In the genomic region with DNA sequence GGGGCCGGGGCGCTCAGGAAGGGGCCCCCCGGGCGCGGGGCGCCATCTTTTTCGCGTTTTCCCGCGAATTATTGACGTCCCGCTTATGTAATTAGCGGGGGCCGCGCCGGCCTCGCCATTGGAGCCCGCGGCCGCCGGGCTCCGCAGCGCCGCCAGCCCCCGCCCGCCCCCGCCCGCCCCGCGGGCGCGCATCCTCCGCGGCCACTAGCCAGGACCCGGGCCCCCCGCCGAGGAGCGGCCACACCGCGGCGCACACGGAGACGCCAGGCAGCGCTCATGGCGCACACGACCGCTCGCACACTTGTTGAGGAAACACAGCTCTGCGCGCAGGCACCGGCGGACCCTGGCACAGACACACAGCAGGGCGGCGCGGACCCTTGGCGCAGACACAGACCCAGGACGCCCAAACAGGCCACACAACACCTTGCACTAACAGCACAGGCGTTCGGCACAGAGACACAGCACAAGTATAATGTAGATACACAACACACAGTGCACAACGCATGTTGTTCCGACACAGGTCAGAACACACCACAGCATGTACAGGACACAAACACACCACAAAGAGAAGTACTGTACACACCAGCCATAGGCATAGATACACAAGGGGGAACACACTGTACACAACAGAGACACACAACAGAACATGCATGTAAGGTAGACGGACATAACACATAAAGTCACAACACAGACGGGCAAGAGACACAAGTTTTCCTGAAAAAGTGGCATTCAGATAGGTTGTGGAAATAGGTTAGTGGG, we compare ENCODE assay signal across 8 cellular contexts. TPM values are rescaled to one million over a fixed set of nuclear protein-coding genes. Genes with fewer than 3 reads are reported as not detected.
A peak's percentile ranks its signal among the peaks of the same experiment; 100 is the strongest.
DNase-seq lines count a peak whose midpoint lies in the region; ATAC-seq, FAIRE-seq and TF ChIP-seq lines count a peak whose summit lies in the region.

No MANE protein-coding gene starts in this region.

- H3K79me2 ChIP-seq in endothelial cell of umbilical vein (ENCODE audit: control insufficient read depth, insufficient read depth, low read length) = peaks cover 20% of the 10 kb centered on the region

- peak; percentile 47 for ATAC-seq in HG03432 (IDR thresholded peaks at IDR 0.05; ENCODE audit: unreplicated experiment)
- ATAC-seq in stimulated activated naive CD8-positive, alpha-beta T cell treated with anti-CD3 and anti-CD28 coated beads, Interleukin-15, Interleukin-2, amounts not matched to agents 100 U/mL and 50 U/mL, for 24 hours = peak; percentile 30

- H3K4me2 ChIP-seq in BLaER1 (peak overlapping the region; percentile 95), endothelial cell of umbilical vein (ENCODE audit: insufficient read depth, low read length) (peak overlapping the region; percentile 96)

- H3K9me3 ChIP-seq in BLaER1 (no peaks in the 10 kb centered on the region), endothelial cell of umbilical vein (replicated peaks; ENCODE audit: control insufficient read depth, insufficient read depth, low read length) (no peaks in the 10 kb centered on the region)

- H4K20me1 ChIP-seq in BLaER1 (no peaks in the 10 kb centered on the region), endothelial cell of umbilical vein (replicated peaks; ENCODE audit: control insufficient read depth, extremely low read depth, insufficient read depth, low read length) (no peaks in the 10 kb centered on the region)

- peak overlapping the region; percentile 98 for H2AFZ ChIP-seq in endothelial cell of umbilical vein (ENCODE audit: low read depth, low read length)

- intact Hi-C loops in endothelial cell of umbilical vein (cut with micrococcal nuclease) = loop anchor here (2.0 to 5.0 kb wide), 3 partner anchors 35 to 197 kb away; partner anchors contain the start of genes CNTRL and PSMD5

- H3K9ac ChIP-seq in BLaER1 = peak overlapping the region; percentile 91
- H3K9ac ChIP-seq in endothelial cell of umbilical vein (replicated peaks; ENCODE audit: extremely low read depth, insufficient read depth, low read length) = peak overlapping the region; percentile 59

- H3K4me1 ChIP-seq in BLaER1 (peaks cover 79% of the 10 kb centered on the region), endothelial cell of umbilical vein (ENCODE audit: control insufficient read depth, extremely low read depth, insufficient read depth, low read length) (peaks cover 26% of the 10 kb centered on the region)

- H3K36me3 ChIP-seq in BLaER1 (peaks cover 28% of the 10 kb centered on the region), endothelial cell of umbilical vein (ENCODE audit: control insufficient read depth in 2 of 2, extremely low read depth in 1 of 2, insufficient read depth in 2 of 2, low read length in 2 of 2) (peaks cover 0 to 6% of the 10 kb centered on the region in 2 experiments)

- H3K27ac ChIP-seq in BLaER1 (peak overlapping the region; percentile 94), endothelial cell of umbilical vein (ENCODE audit: insufficient read depth, low read depth, low read length) (peak overlapping the region; percentile 41)

- no peaks in the 10 kb centered on the region for H3K9me1 ChIP-seq in endothelial cell of umbilical vein (replicated peaks; ENCODE audit: control insufficient read depth, extremely low read depth, insufficient read depth, low read length)

- H3K27me3 ChIP-seq in BLaER1 (no peaks in the 10 kb centered on the region), endothelial cell of umbilical vein (ENCODE audit: control insufficient read depth in 2 of 2, insufficient read depth in 2 of 2, low read length in 2 of 2) (no peaks in the 10 kb centered on the region)

- peak in 1 of 2 donors; percentile 23 for TF ChIP-seq CTCF in endothelial cell of umbilical vein (IDR thresholded peaks at IDR 0.05; ENCODE audit: extremely low read depth in 1 of 2, insufficient read depth in 1 of 2, low read depth in 1 of 2, low read length in 2 of 2)

- H3K4me3 ChIP-seq in BLaER1 = peak overlapping the region; percentile 75
- peak overlapping the region; percentile 13 to 75 (median 70) for H3K4me3 ChIP-seq in endothelial cell of umbilical vein (replicated peaks in 1 of 3; ENCODE audit: insufficient read depth in 1 of 3, low read depth in 1 of 3, low read length in 3 of 3)

- peak; percentile 92 for DNase-seq in NCI-H774 (lab: John Stamatoyannopoulos, UW)
- peak; percentile 86 for DNase-seq in activated CD8-positive, alpha-beta memory T cell treated with anti-CD3 and anti-CD28 coated beads for 24 hours
- peak; percentile 76 for DNase-seq in endothelial cell of umbilical vein (ENCODE audit: low read depth, low spot score)
- DNase-seq in midbrain (lab: John Stamatoyannopoulos, UW) = peak; percentile 74
- peak; percentile 87 for DNase-seq in stimulated activated naive CD8-positive, alpha-beta T cell treated with anti-CD3 and anti-CD28 coated beads, Interleukin-15, Interleukin-2, amounts not matched to agents 100 U/mL and 50 U/mL, for 24 hours

- CTCF ChIA-PET in endothelial cell of umbilical vein (lab: Charles Lee) = interaction anchor here (0.6 to 2.3 kb wide), 7 partner anchors 9 to 183 kb away, joined by 3 to 9 read pairs (median 4); no protein-coding TSS in a partner anchor

- dilution Hi-C loops in endothelial cell of umbilical vein (cut with MboI; ENCODE audit: extremely low pct_ligation_motif_present, low sequenced_read_pairs) = no loop called here

- TSS peak; percentile 59 for BruUV-seq in endothelial cell of umbilical vein (replicated peaks; lab: Mats Ljungman, UMichigan)

- FAIRE-seq in endothelial cell of umbilical vein (lab: Jason Lieb, UNC) = peak; percentile 87

- peak; percentile 64 for TF ChIP-seq POLR2A in GM19193 (IDR thresholded peaks at IDR 0.05; ENCODE audit: extremely low read depth, insufficient read depth, insufficient read length)
- TF ChIP-seq POLR2A in endothelial cell of umbilical vein (IDR thresholded peaks at IDR 0.05; ENCODE audit: low read depth, low read length) = no peak

- POLR2A ChIA-PET in endothelial cell of umbilical vein (lab: Charles Lee) = no interaction called here

TF ChIP-seq in endothelial cell of umbilical vein, 7 proteins besides CTCF, POLR2A, EP300 and RAD21:
- TF ChIP-seq GATA2 (IDR thresholded peaks at IDR 0.05; ENCODE audit: insufficient read depth, insufficient read length, low read depth, low read length) (no peak), POLR2AphosphoS5 (IDR thresholded peaks at IDR 0.05; ENCODE audit: insufficient read depth, low read depth, low read length) (peak; percentile 63), FOS (IDR thresholded peaks at IDR 0.05; ENCODE audit: borderline replicate concordance, insufficient read depth, low read length) (no peak), MYC (IDR thresholded peaks at IDR 0.05; ENCODE audit: low read depth, low read length) (no peak), EZH2 (IDR thresholded peaks at IDR 0.05; ENCODE audit: borderline replicate concordance, low read depth, low read length, severe bottlenecking) (no peak), MAX (IDR thresholded peaks at IDR 0.05; ENCODE audit: insufficient read depth, insufficient read length) (no peak)

RNA-seq across cellular contexts. Expression of gene PHF19, which starts 0.5 kb away (rescaled TPM):
- total RNA-seq in endothelial cell of umbilical vein = 138 and 153 TPM in 2 replicates
- polyA plus RNA-seq in endothelial cell of umbilical vein = 101 and 102 TPM in 2 replicates
- polyA plus RNA-seq in endothelial cell of umbilical vein (2011; cell fraction: cytosol; rRNA removed) = 103 and 119 TPM in 2 replicates
- 121 and 131 TPM in 2 replicates for polyA plus RNA-seq in endothelial cell of umbilical vein (2011; cell fraction: nucleus; rRNA removed)
- 83.6 and 113 TPM in 2 replicates for polyA plus RNA-seq in endothelial cell of umbilical vein (2012)
- polyA minus RNA-seq in endothelial cell of umbilical vein = 87.7 and 89.1 TPM in 2 replicates
- polyA minus RNA-seq in endothelial cell of umbilical vein (2011; cell fraction: cytosol; rRNA and poly(A)+ RNA removed) = 67.3 TPM
- 53.8 and 54.3 TPM in 2 replicates for polyA minus RNA-seq in endothelial cell of umbilical vein (2011; cell fraction: nucleus; rRNA and poly(A)+ RNA removed)

RNA-seq across cellular contexts. Expression of gene PSMD5, which starts 34.7 kb away (rescaled TPM):
- total RNA-seq in endothelial cell of umbilical vein = 62.2 and 70.2 TPM in 2 replicates
- polyA plus RNA-seq in endothelial cell of umbilical vein = 15.9 and 20.4 TPM in 2 replicates
- polyA plus RNA-seq in endothelial cell of umbilical vein (2011; cell fraction: cytosol; rRNA removed) = 24.0 and 25.7 TPM in 2 replicates
- polyA plus RNA-seq in endothelial cell of umbilical vein (2011; cell fraction: nucleus; rRNA removed) = 18.3 and 30.9 TPM in 2 replicates
- 40.2 and 52.5 TPM in 2 replicates for polyA plus RNA-seq in endothelial cell of umbilical vein (2012)
- 25.2 and 32.3 TPM in 2 replicates for polyA minus RNA-seq in endothelial cell of umbilical vein
- polyA minus RNA-seq in endothelial cell of umbilical vein (2011; cell fraction: cytosol; rRNA and poly(A)+ RNA removed) = 33.8 TPM
- 16.3 and 21.7 TPM in 2 replicates for polyA minus RNA-seq in endothelial cell of umbilical vein (2011; cell fraction: nucleus; rRNA and poly(A)+ RNA removed)

RNA-seq across cellular contexts. Expression of gene TRAF1, which starts 49.1 kb away (rescaled TPM):
- 1.4 and 2.0 TPM in 2 replicates for total RNA-seq in endothelial cell of umbilical vein
- polyA plus RNA-seq in endothelial cell of umbilical vein = 2.6 and 2.8 TPM in 2 replicates
- 1.3 and 2.2 TPM in 2 replicates for polyA plus RNA-seq in endothelial cell of umbilical vein (2011; cell fraction: cytosol; rRNA removed)
- 9.0 and 10.0 TPM in 2 replicates for polyA plus RNA-seq in endothelial cell of umbilical vein (2011; cell fraction: nucleus; rRNA removed)
- 3.1 and 6.9 TPM in 2 replicates for polyA plus RNA-seq in endothelial cell of umbilical vein (2012)
- polyA minus RNA-seq in endothelial cell of umbilical vein = 2.3 and 2.6 TPM in 2 replicates
- 0.31 TPM for polyA minus RNA-seq in endothelial cell of umbilical vein (2011; cell fraction: cytosol; rRNA and poly(A)+ RNA removed)
- polyA minus RNA-seq in endothelial cell of umbilical vein (2011; cell fraction: nucleus; rRNA and poly(A)+ RNA removed) = 3.0 TPM in 2 replicates

Comparison
In these comparisons a context has a peak if more than half of its experiments do, and no peak if none do; other contexts are left out.
1. Peak in every context shown above with its lines: DNase-seq, ATAC-seq, H3K4me3 ChIP-seq and H3K27ac ChIP-seq.